ENCODE assay signal across 1 cellular context in genomic region chr22:38504731-38505594, GRCh38.
TF ChIP-seq lines count a peak whose summit lies in the region.

No MANE protein-coding gene starts in this region.

TF ChIP-seq in HepG2, 621 proteins besides CTCF, POLR2A, EP300 and RAD21 (continued from another document and continues in another):
- TF ChIP-seq ZNF687 (CRISPR knock-in tag; IDR thresholded peaks at IDR 0.05) (peak; percentile 69), NFKB2 (CRISPR knock-in tag; IDR thresholded peaks at IDR 0.05; ENCODE audit: borderline replicate concordance) (peak; percentile 32; the same call in 1 of the 2 replicates), TFDP2 (CRISPR knock-in tag; IDR thresholded peaks at IDR 0.05) (peak; percentile 16; the same call in 1 of the 2 replicates), ZNF34 (CRISPR knock-in tag; IDR thresholded peaks at IDR 0.05; ENCODE audit: borderline replicate concordance) (no peak), HMGXB4 (CRISPR knock-in tag; IDR thresholded peaks at IDR 0.05; ENCODE audit: borderline replicate concordance in 1 of 2, low read depth in 1 of 2) (peak in 1 of 2 experiments; percentile 17), THYN1 (CRISPR knock-in tag; IDR thresholded peaks at IDR 0.05; ENCODE audit: borderline replicate concordance, low read depth) (no peak), PHF20 (CRISPR knock-in tag; IDR thresholded peaks at IDR 0.05) (no peak), BORCS8-MEF2B (CRISPR knock-in tag; IDR thresholded peaks at IDR 0.05) (peak; percentile 46; the same call in 1 of the 2 replicates), NFYC (CRISPR knock-in tag; IDR thresholded peaks at IDR 0.05) (no peak), SMC3 (IDR thresholded peaks at IDR 0.05; ENCODE audit: low read length) (no peak), ZNF772 (CRISPR knock-in tag; IDR thresholded peaks at IDR 0.05) (0 out of 2 replicates have a peak, but pooled peaks have one; percentile 34), ATM (IDR thresholded peaks at IDR 0.05; ENCODE audit: borderline replicate concordance) (no peak), PITX1 (CRISPR knock-in tag; IDR thresholded peaks at IDR 0.05) (0 out of 2 replicates have a peak, but pooled peaks have one; percentile 29), ZNF816 (CRISPR knock-in tag; IDR thresholded peaks at IDR 0.05; ENCODE audit: borderline replicate concordance) (peak; percentile 33; the same call in 1 of the 2 replicates), ASH2L (IDR thresholded peaks at IDR 0.05; ENCODE audit: insufficient read length, low read depth, low read length) (peak; percentile 70), ZBTB49 (CRISPR knock-in tag; IDR thresholded peaks at IDR 0.05; ENCODE audit: borderline replicate concordance) (no peak), POLR2AphosphoS5 (IDR thresholded peaks at IDR 0.05; ENCODE audit: low read depth, low read length) (peak; percentile 50), ZNF709 (CRISPR knock-in tag; IDR thresholded peaks at IDR 0.05) (0 out of 2 replicates have a peak, but pooled peaks have one; percentile 26), RXRA (CRISPR knock-in tag; IDR thresholded peaks at IDR 0.05) (peak; percentile 20; the same call in 1 of the 2 replicates), ZNF224 (CRISPR knock-in tag; IDR thresholded peaks at IDR 0.05) (no peak), FOSL2 (CRISPR knock-in tag; IDR thresholded peaks at IDR 0.05) (no peak), SIN3A (IDR thresholded peaks at IDR 0.05; ENCODE audit: borderline replicate concordance, low read depth, low read length) (0 out of 2 replicates have a peak, but pooled peaks have one; percentile 46), NAIF1 (CRISPR knock-in tag; IDR thresholded peaks at IDR 0.05; ENCODE audit: borderline replicate concordance) (peak; percentile 98), E2F1 (CRISPR knock-in tag; IDR thresholded peaks at IDR 0.05) (0 out of 2 replicates have a peak, but pooled peaks have one; percentile 6), KDM3A (CRISPR knock-in tag; IDR thresholded peaks at IDR 0.05; ENCODE audit: low read depth) (no peak), CREM (IDR thresholded peaks at IDR 0.05) (0 out of 2 replicates have a peak, but pooled peaks have one; percentile 44), CREM (CRISPR knock-in tag; IDR thresholded peaks at IDR 0.05) (no peak), ZNF331 (CRISPR knock-in tag; IDR thresholded peaks at IDR 0.05) (no peak), HBP1 (CRISPR knock-in tag; IDR thresholded peaks at IDR 0.05; ENCODE audit: low read depth) (0 out of 2 replicates have a peak, but pooled peaks have one; percentile 28), ZMYM2 (CRISPR knock-in tag; IDR thresholded peaks at IDR 0.05) (peak; percentile 44), KLF16 (CRISPR knock-in tag; IDR thresholded peaks at IDR 0.05) (0 out of 4 replicates have a peak, but pooled peaks of 1 of the 2 experiments have one; percentile 25), ARID5B (CRISPR knock-in tag; IDR thresholded peaks at IDR 0.05) (peak; percentile 16; the same call in 1 of the 2 replicates), SOX13 (IDR thresholded peaks at IDR 0.05) (no peak), SOX13 (CRISPR knock-in tag; conservative IDR thresholded peaks at IDR 0.05 in 1 of 2, IDR thresholded peaks at IDR 0.05 in 1 of 2) (peak in 1 of 2 experiments; percentile 5; a peak in 1 of 4 replicates)
- TF ChIP-seq, protein P1, sequence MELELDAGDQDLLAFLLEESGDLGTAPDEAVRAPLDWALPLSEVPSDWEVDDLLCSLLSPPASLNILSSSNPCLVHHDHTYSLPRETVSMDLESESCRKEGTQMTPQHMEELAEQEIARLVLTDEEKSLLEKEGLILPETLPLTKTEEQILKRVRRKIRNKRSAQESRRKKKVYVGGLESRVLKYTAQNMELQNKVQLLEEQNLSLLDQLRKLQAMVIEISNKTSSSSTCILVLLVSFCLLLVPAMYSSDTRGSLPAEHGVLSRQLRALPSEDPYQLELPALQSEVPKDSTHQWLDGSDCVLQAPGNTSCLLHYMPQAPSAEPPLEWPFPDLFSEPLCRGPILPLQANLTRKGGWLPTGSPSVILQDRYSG (CRISPR knock-in tag; IDR thresholded peaks at IDR 0.05): no peak
- TF ChIP-seq, protein P2, sequence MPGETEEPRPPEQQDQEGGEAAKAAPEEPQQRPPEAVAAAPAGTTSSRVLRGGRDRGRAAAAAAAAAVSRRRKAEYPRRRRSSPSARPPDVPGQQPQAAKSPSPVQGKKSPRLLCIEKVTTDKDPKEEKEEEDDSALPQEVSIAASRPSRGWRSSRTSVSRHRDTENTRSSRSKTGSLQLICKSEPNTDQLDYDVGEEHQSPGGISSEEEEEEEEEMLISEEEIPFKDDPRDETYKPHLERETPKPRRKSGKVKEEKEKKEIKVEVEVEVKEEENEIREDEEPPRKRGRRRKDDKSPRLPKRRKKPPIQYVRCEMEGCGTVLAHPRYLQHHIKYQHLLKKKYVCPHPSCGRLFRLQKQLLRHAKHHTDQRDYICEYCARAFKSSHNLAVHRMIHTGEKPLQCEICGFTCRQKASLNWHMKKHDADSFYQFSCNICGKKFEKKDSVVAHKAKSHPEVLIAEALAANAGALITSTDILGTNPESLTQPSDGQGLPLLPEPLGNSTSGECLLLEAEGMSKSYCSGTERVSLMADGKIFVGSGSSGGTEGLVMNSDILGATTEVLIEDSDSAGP (CRISPR knock-in tag; IDR thresholded peaks at IDR 0.05; ENCODE audit: borderline replicate concordance): peak; percentile 16; the same call in 1 of the 2 replicates
- TF ChIP-seq, protein P3, sequence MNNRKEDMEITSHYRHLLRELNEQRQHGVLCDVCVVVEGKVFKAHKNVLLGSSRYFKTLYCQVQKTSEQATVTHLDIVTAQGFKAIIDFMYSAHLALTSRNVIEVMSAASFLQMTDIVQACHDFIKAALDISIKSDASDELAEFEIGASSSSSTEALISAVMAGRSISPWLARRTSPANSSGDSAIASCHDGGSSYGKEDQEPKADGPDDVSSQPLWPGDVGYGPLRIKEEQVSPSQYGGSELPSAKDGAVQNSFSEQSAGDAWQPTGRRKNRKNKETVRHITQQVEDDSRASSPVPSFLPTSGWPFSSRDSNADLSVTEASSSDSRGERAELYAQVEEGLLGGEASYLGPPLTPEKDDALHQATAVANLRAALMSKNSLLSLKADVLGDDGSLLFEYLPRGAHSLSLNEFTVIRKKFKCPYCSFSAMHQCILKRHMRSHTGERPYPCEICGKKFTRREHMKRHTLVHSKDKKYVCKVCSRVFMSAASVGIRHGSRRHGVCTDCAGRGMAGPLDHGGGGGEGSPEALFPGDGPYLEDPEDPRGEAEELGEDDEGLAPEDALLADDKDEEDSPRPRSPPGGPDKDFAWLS (CRISPR knock-in tag; IDR thresholded peaks at IDR 0.05; ENCODE audit: borderline replicate concordance): no peak
